Comparison of ENCODE assay signal across 18 cellular contexts in genomic region chr7:45013465-45013967, GRCh38. TPM values are rescaled to one million over a fixed set of nuclear protein-coding genes. Genes with fewer than 3 reads are reported as not detected.
DNase-seq lines count a peak whose midpoint lies in the region; ATAC-seq and TF ChIP-seq lines count a peak whose summit lies in the region.
"Had no signal": no experiment of that assay in that cellular context is flagged by ENCODE, and none has a peak within 500 bp of the region (broad histone marks: within the 10 kb centered on the region; RNA-seq: fewer than 3 reads in every experiment).

No MANE protein-coding gene starts in this region.

- no peak for TF ChIP-seq CTCF in activated CD8-positive, alpha-beta T cell treated with anti-CD3 and anti-CD28 coated beads for 36 hours (IDR thresholded peaks at IDR 0.05)
- no peak for TF ChIP-seq CTCF in CD4-positive, alpha-beta T cell (IDR thresholded peaks at IDR 0.05)

- H3K36me3 Mint-ChIP-seq in activated CD8-positive, alpha-beta T cell treated with anti-CD3 and anti-CD28 coated beads for 36 hours (ENCODE audit: low read depth): peaks cover 56% of the 10 kb centered on the region
- peaks cover 57% of the 10 kb centered on the region for H3K36me3 Mint-ChIP-seq in activated CD8-positive, alpha-beta T cell treated with anti-CD3 and anti-CD28 coated beads, Interleukin-2, amount 10 ng/mL, durations not matched to agents 7 days and 5 days (ENCODE audit: low read depth)
- peaks cover 49% of the 10 kb centered on the region for H3K36me3 Mint-ChIP-seq in CD4-positive, alpha-beta T cell (ENCODE audit: low read depth)
- H3K36me3 Mint-ChIP-seq in activated CD4-positive, alpha-beta memory T cell treated with anti-CD3 and anti-CD28 coated beads for 36 hours: peaks cover 26% of the 10 kb centered on the region
- peaks cover 9 to 19% (median 16%) of the 10 kb centered on the region in 3 donors for H3K36me3 Mint-ChIP-seq in immature natural killer cell

- DNase-seq in activated CD8-positive, alpha-beta T cell treated with anti-CD3 and anti-CD28 coated beads for 36 hours: no peak
- no peak for DNase-seq in activated CD8-positive, alpha-beta T cell treated with anti-CD3 and anti-CD28 coated beads, Interleukin-2, amount 10 ng/mL, durations not matched to agents 7 days and 5 days
- DNase-seq in CD4-positive, alpha-beta T cell: no peak
- DNase-seq in activated CD4-positive, alpha-beta memory T cell treated with anti-CD3 and anti-CD28 coated beads for 36 hours: no peak
- peak in 1 of 3 donors; percentile 33 for DNase-seq in immature natural killer cell
- DNase-seq in retina: no peak
- no peak for DNase-seq in D341Med (ENCODE audit: low spot score)
- DNase-seq: DMS 273 treated with DMSO at 0.1 percent for 48 hours; KBM-7; MG63; NCI-H1092 treated with DMSO at 0.1 percent for 48 hours; NCI-H1694; NCI-H69; NK-92 treated with Interleukin-12 subunit alpha and Interleukin-12 subunit beta, amount 100 ng/mL, for 24 hours had no signal

- CTCF ChIA-PET in activated CD8-positive, alpha-beta T cell treated with anti-CD3 and anti-CD28 coated beads for 36 hours (lab: Charles Lee): interaction anchor here (1.8 kb wide), 1 partner anchor 12 kb away, joined by 5 read pairs; no protein-coding TSS in a partner anchor
- CTCF ChIA-PET in activated CD8-positive, alpha-beta T cell treated with anti-CD3 and anti-CD28 coated beads, Interleukin-2, amount 10 ng/mL, durations not matched to agents 7 days and 5 days (lab: Charles Lee): interaction anchor here (0.8 to 1.5 kb wide), 2 partner anchors 12 to 156 kb away, joined by 3 to 5 read pairs; no protein-coding TSS in a partner anchor
- CTCF ChIA-PET in CD4-positive, alpha-beta T cell (lab: Charles Lee): interaction anchor here (0.8 to 1.8 kb wide), 5 partner anchors 11 to 40 kb away, joined by 3 to 9 read pairs (median 4); partner anchors contain the start of gene CCM2
- CTCF ChIA-PET in activated CD4-positive, alpha-beta memory T cell treated with anti-CD3 and anti-CD28 coated beads for 36 hours (lab: Charles Lee): interaction anchor here (1.1 kb wide), 1 partner anchor 10 kb away, joined by 3 read pairs; no protein-coding TSS in a partner anchor

- no peak overlapping the region for H3K4me3 Mint-ChIP-seq in activated CD8-positive, alpha-beta T cell treated with anti-CD3 and anti-CD28 coated beads for 36 hours
- H3K4me3 Mint-ChIP-seq in activated CD8-positive, alpha-beta T cell treated with anti-CD3 and anti-CD28 coated beads, Interleukin-2, amount 10 ng/mL, durations not matched to agents 7 days and 5 days: no peak overlapping the region
- H3K4me3 Mint-ChIP-seq in CD4-positive, alpha-beta T cell: peak overlapping the region; percentile 7
- H3K4me3 Mint-ChIP-seq in activated CD4-positive, alpha-beta memory T cell treated with anti-CD3 and anti-CD28 coated beads for 36 hours: no peak overlapping the region
- no peak overlapping the region for H3K4me3 Mint-ChIP-seq in immature natural killer cell
- H3K4me3 Mint-ChIP-seq: GM23338 had no signal

- ATAC-seq in activated CD8-positive, alpha-beta T cell treated with anti-CD3 and anti-CD28 coated beads for 36 hours: peak; percentile 20
- ATAC-seq in activated CD8-positive, alpha-beta T cell treated with anti-CD3 and anti-CD28 coated beads, Interleukin-2, amount 10 ng/mL, durations not matched to agents 7 days and 5 days: no peak
- ATAC-seq in CD4-positive, alpha-beta T cell (ENCODE audit: poor library complexity): peak; percentile 84
- no peak for ATAC-seq in HG02973 (IDR thresholded peaks at IDR 0.05; ENCODE audit: unreplicated experiment)
- ATAC-seq: A549, GM23338 had no signal

- H3K27me3 ChIP-seq in CD4-positive, alpha-beta T cell (ENCODE audit: control insufficient read depth, insufficient read depth, low read length): no peaks in the 10 kb centered on the region
- H3K27me3 ChIP-seq: MG63 had no signal

- H3K27ac Mint-ChIP-seq in activated CD8-positive, alpha-beta T cell treated with anti-CD3 and anti-CD28 coated beads for 36 hours: no peak overlapping the region
- H3K27ac Mint-ChIP-seq in activated CD8-positive, alpha-beta T cell treated with anti-CD3 and anti-CD28 coated beads, Interleukin-2, amount 10 ng/mL, durations not matched to agents 7 days and 5 days: no peak overlapping the region
- H3K27ac Mint-ChIP-seq in CD4-positive, alpha-beta T cell: peak overlapping the region; percentile 76
- peak overlapping the region; percentile 1 for H3K27ac Mint-ChIP-seq in activated CD4-positive, alpha-beta memory T cell treated with anti-CD3 and anti-CD28 coated beads for 36 hours
- H3K27ac Mint-ChIP-seq in immature natural killer cell: peak overlapping the region; percentile 25 to 89 (median 49)
- H3K27ac Mint-ChIP-seq: GM23338 had no signal

- peaks cover 40% of the 10 kb centered on the region for H3K4me1 Mint-ChIP-seq in activated CD8-positive, alpha-beta T cell treated with anti-CD3 and anti-CD28 coated beads for 36 hours (ENCODE audit: low read depth)
- peaks cover 26% of the 10 kb centered on the region for H3K4me1 Mint-ChIP-seq in activated CD8-positive, alpha-beta T cell treated with anti-CD3 and anti-CD28 coated beads, Interleukin-2, amount 10 ng/mL, durations not matched to agents 7 days and 5 days (ENCODE audit: low read depth)
- H3K4me1 Mint-ChIP-seq in CD4-positive, alpha-beta T cell (ENCODE audit: low read depth): peaks cover 41% of the 10 kb centered on the region
- H3K4me1 Mint-ChIP-seq in activated CD4-positive, alpha-beta memory T cell treated with anti-CD3 and anti-CD28 coated beads for 36 hours (ENCODE audit: low read depth): peaks cover 27% of the 10 kb centered on the region
- H3K4me1 Mint-ChIP-seq in immature natural killer cell: peaks cover 21 to 30% of the 10 kb centered on the region in 2 donors

- no peak overlapping the region for H3K27ac ChIP-seq in CD4-positive, alpha-beta T cell (ENCODE audit: low read depth, low read length)
- H3K27ac ChIP-seq: A549 had no signal

- no peaks in the 10 kb centered on the region for H3K27me3 Mint-ChIP-seq in activated CD8-positive, alpha-beta T cell treated with anti-CD3 and anti-CD28 coated beads for 36 hours
- H3K27me3 Mint-ChIP-seq in activated CD8-positive, alpha-beta T cell treated with anti-CD3 and anti-CD28 coated beads, Interleukin-2, amount 10 ng/mL, durations not matched to agents 7 days and 5 days (ENCODE audit: low read depth): no peaks in the 10 kb centered on the region
- no peaks in the 10 kb centered on the region for H3K27me3 Mint-ChIP-seq in CD4-positive, alpha-beta T cell
- no peaks in the 10 kb centered on the region for H3K27me3 Mint-ChIP-seq in activated CD4-positive, alpha-beta memory T cell treated with anti-CD3 and anti-CD28 coated beads for 36 hours
- peaks cover 0 to 4% (median 0%) of the 10 kb centered on the region in 3 donors for H3K27me3 Mint-ChIP-seq in immature natural killer cell (ENCODE audit: low read depth in 3 of 3)

- H3K9me3 Mint-ChIP-seq in activated CD8-positive, alpha-beta T cell treated with anti-CD3 and anti-CD28 coated beads for 36 hours: no peaks in the 10 kb centered on the region
- H3K9me3 Mint-ChIP-seq in activated CD8-positive, alpha-beta T cell treated with anti-CD3 and anti-CD28 coated beads, Interleukin-2, amount 10 ng/mL, durations not matched to agents 7 days and 5 days (ENCODE audit: insufficient read depth): no peaks in the 10 kb centered on the region
- H3K9me3 Mint-ChIP-seq in CD4-positive, alpha-beta T cell: no peaks in the 10 kb centered on the region
- H3K9me3 Mint-ChIP-seq in activated CD4-positive, alpha-beta memory T cell treated with anti-CD3 and anti-CD28 coated beads for 36 hours: no peaks in the 10 kb centered on the region
- no peaks in the 10 kb centered on the region for H3K9me3 Mint-ChIP-seq in immature natural killer cell

- intact Hi-C loops in activated CD8-positive, alpha-beta T cell treated with anti-CD3 and anti-CD28 coated beads for 36 hours (cut with micrococcal nuclease): no loop called here
- intact Hi-C loops in CD4-positive, alpha-beta T cell (cut with DNase I, micrococcal nuclease): loop anchor here in 1 of 2 experiments (2.0 kb wide), 1 partner anchor 13 kb away; no protein-coding TSS in a partner anchor
- intact Hi-C loops in activated CD4-positive, alpha-beta memory T cell treated with anti-CD3 and anti-CD28 coated beads for 36 hours (cut with micrococcal nuclease): no loop called here

- no peaks in the 10 kb centered on the region for H3K9me3 ChIP-seq in CD4-positive, alpha-beta T cell (ENCODE audit: control insufficient read depth, low read length)
- H3K9me3 ChIP-seq: A549, MG63 had no signal

- POLR2A ChIA-PET in activated CD8-positive, alpha-beta T cell treated with anti-CD3 and anti-CD28 coated beads for 36 hours (lab: Charles Lee): interaction anchor here (1.0 to 4.0 kb wide), 3 partner anchors 12 to 34 kb away, joined by 3 to 12 read pairs (median 4); partner anchors contain the start of gene CCM2
- POLR2A ChIA-PET in activated CD8-positive, alpha-beta T cell treated with anti-CD3 and anti-CD28 coated beads, Interleukin-2, amount 10 ng/mL, durations not matched to agents 7 days and 5 days (lab: Charles Lee): interaction anchor here (1.5 kb wide), 1 partner anchor 15 kb away, joined by 5 read pairs; no protein-coding TSS in a partner anchor
- POLR2A ChIA-PET in CD4-positive, alpha-beta T cell (lab: Charles Lee): interaction anchor here (1.0 to 3.0 kb wide), 6 partner anchors 8 to 34 kb away, joined by 3 to 25 read pairs (median 3); partner anchors contain the start of gene MYO1G
- POLR2A ChIA-PET in activated CD4-positive, alpha-beta memory T cell treated with anti-CD3 and anti-CD28 coated beads for 36 hours (lab: Charles Lee): no interaction called here

RNA-seq across cellular contexts. Expression of gene CCM2, which starts 13.5 kb away (rescaled TPM):
- total RNA-seq in activated CD8-positive, alpha-beta T cell treated with anti-CD3 and anti-CD28 coated beads for 36 hours: 10 to 100 TPM; 72.3 to 77.5 TPM
- total RNA-seq in activated CD8-positive, alpha-beta T cell treated with anti-CD3 and anti-CD28 coated beads, Interleukin-2, amount 10 ng/mL, durations not matched to agents 7 days and 5 days: 10 to 100 TPM; 99.6 to 99.9 TPM
- 10 to 100 TPM; 48.8 to 52.8 TPM for total RNA-seq in CD4-positive, alpha-beta T cell
- total RNA-seq in activated CD4-positive, alpha-beta memory T cell treated with anti-CD3 and anti-CD28 coated beads for 36 hours: 10 to 100 TPM; 85.2 to 89.6 TPM
- 100 to 1,000 TPM in 2 of 3 donors, 10 to 100 TPM in 1; 60.4 to 120 (median 103) TPM for polyA plus RNA-seq in immature natural killer cell

RNA-seq across cellular contexts. Expression of gene MYO1G, which starts 34.7 kb away (rescaled TPM):
- 100 to 1,000 TPM; 399 to 403 TPM for total RNA-seq in activated CD8-positive, alpha-beta T cell treated with anti-CD3 and anti-CD28 coated beads for 36 hours
- 100 to 1,000 TPM; 435 to 453 TPM for total RNA-seq in activated CD8-positive, alpha-beta T cell treated with anti-CD3 and anti-CD28 coated beads, Interleukin-2, amount 10 ng/mL, durations not matched to agents 7 days and 5 days
- 100 to 1,000 TPM; 155 to 157 TPM for total RNA-seq in CD4-positive, alpha-beta T cell
- total RNA-seq in activated CD4-positive, alpha-beta memory T cell treated with anti-CD3 and anti-CD28 coated beads for 36 hours: 100 to 1,000 TPM; 429 to 436 TPM
- polyA plus RNA-seq in immature natural killer cell: 100 to 1,000 TPM; 139 to 261 (median 139) TPM
- total RNA-seq: HT1080 had no signal

Comparison
In these comparisons a context has a peak if more than half of its experiments do, and no peak if none do; other contexts are left out.
1. ATAC-seq: peak in activated CD8-positive, alpha-beta T cell treated with anti-CD3 and anti-CD28 coated beads for 36 hours (single experiment) and CD4-positive, alpha-beta T cell (single experiment); none in activated CD8-positive, alpha-beta T cell treated with anti-CD3 and anti-CD28 coated beads, Interleukin-2, amount 10 ng/mL, durations not matched to agents 7 days and 5 days (single experiment) and HG02973 (single experiment).
2. H3K27ac Mint-ChIP-seq: peak in CD4-positive, alpha-beta T cell (single experiment), activated CD4-positive, alpha-beta memory T cell treated with anti-CD3 and anti-CD28 coated beads for 36 hours (single experiment) and immature natural killer cell (6 of 6); none in activated CD8-positive, alpha-beta T cell treated with anti-CD3 and anti-CD28 coated beads for 36 hours (single experiment) and activated CD8-positive, alpha-beta T cell treated with anti-CD3 and anti-CD28 coated beads, Interleukin-2, amount 10 ng/mL, durations not matched to agents 7 days and 5 days (single experiment).